ENCODE assay signal across 9 cellular contexts in genomic region chr14:65949711-65950516, GRCh38.
DNase-seq lines count a peak whose midpoint lies in the region; ATAC-seq and TF ChIP-seq lines count a peak whose summit lies in the region.
"Had no signal": no experiment of that assay in that cellular context is flagged by ENCODE, and none has a peak within 500 bp of the region (broad histone marks: within the 10 kb centered on the region; RNA-seq: fewer than 3 reads in every experiment).

No MANE protein-coding gene starts in this region.

- ATAC-seq in DND-41 (ENCODE audit: insufficient read depth, low read depth) (peak; percentile 73), GM21529 (IDR thresholded peaks at IDR 0.05; ENCODE audit: unreplicated experiment) (peak; percentile 60)
- peak; percentile 70 for ATAC-seq in activated naive CD8-positive, alpha-beta T cell treated with anti-CD3 and anti-CD28 coated beads, Interleukin-2, amount 10 ng/mL, durations not matched to agents 7 days and 5 days (ENCODE audit: low read depth)

- no peaks in the 10 kb centered on the region for H3K9me3 ChIP-seq in DND-41 (ENCODE audit: insufficient read depth, low read length, severe bottlenecking)
- H3K9me3 ChIP-seq in effector memory CD4-positive, alpha-beta T cell (ENCODE audit: control insufficient read depth, low read length), result no peaks in the 10 kb centered on the region

- peak overlapping the region; percentile 94 for H3K27ac Mint-ChIP-seq in activated naive CD8-positive, alpha-beta T cell treated with anti-CD3 and anti-CD28 coated beads, Interleukin-2, amount 10 ng/mL, durations not matched to agents 7 days and 5 days

- peak; percentile 44 for DNase-seq in DND-41
- peak; percentile 34 for DNase-seq in NCI-H2196 treated with DMSO at 0.1 percent for 48 hours (lab: John Stamatoyannopoulos, UW; ENCODE audit: unreplicated experiment)
- no peak for DNase-seq in activated naive CD8-positive, alpha-beta T cell treated with anti-CD3 and anti-CD28 coated beads, Interleukin-2, amount 10 ng/mL, durations not matched to agents 7 days and 5 days
- peak; percentile 20 for DNase-seq in mesendoderm
- no peak for DNase-seq in effector memory CD4-positive, alpha-beta T cell
- no peak for DNase-seq in posterior cingulate gyrus
- DNase-seq in coronary artery (ENCODE audit: low spot score), result no peak
- DNase-seq: naive B cell had no signal

- H3K4me3 Mint-ChIP-seq in activated naive CD8-positive, alpha-beta T cell treated with anti-CD3 and anti-CD28 coated beads, Interleukin-2, amount 10 ng/mL, durations not matched to agents 7 days and 5 days, result peak overlapping the region; percentile 37
- H3K4me3 Mint-ChIP-seq: naive B cell had no signal

- H3K27ac ChIP-seq in DND-41 (ENCODE audit: low read length), result peak overlapping the region; percentile 40; the same call in 1 of the 2 replicates
- H3K27ac ChIP-seq in mesendoderm (ENCODE audit: low read depth, low read length), result no peak overlapping the region
- H3K27ac ChIP-seq in effector memory CD4-positive, alpha-beta T cell (ENCODE audit: insufficient read depth, low read length, poor library complexity, severe bottlenecking), result no peak overlapping the region
- no peak overlapping the region for H3K27ac ChIP-seq in coronary artery

- H4K5ac ChIP-seq in mesendoderm (ENCODE audit: low read length), result no peak overlapping the region

- peaks cover 39% of the 10 kb centered on the region for H3K4me1 Mint-ChIP-seq in activated naive CD8-positive, alpha-beta T cell treated with anti-CD3 and anti-CD28 coated beads, Interleukin-2, amount 10 ng/mL, durations not matched to agents 7 days and 5 days
- H3K4me1 Mint-ChIP-seq: naive B cell had no signal

- H3K4me2 ChIP-seq in DND-41 (ENCODE audit: insufficient read depth, low read length) (no peak overlapping the region), mesendoderm (ENCODE audit: low read length) (no peak overlapping the region)

- H2BK15ac ChIP-seq in mesendoderm (replicated peaks; ENCODE audit: low read depth), result no peak overlapping the region

- H2AK5ac ChIP-seq in mesendoderm (ENCODE audit: low read length), result no peak overlapping the region

- TF ChIP-seq CTCF in DND-41 (IDR thresholded peaks at IDR 0.05; ENCODE audit: borderline replicate concordance, extremely low read depth, low read length, poor library complexity, severe bottlenecking) (no peak), coronary artery (IDR thresholded peaks at IDR 0.05) (no peak)

- H3K56ac ChIP-seq in mesendoderm (ENCODE audit: low read length), result no peak overlapping the region

- H3K36me3 Mint-ChIP-seq in activated naive CD8-positive, alpha-beta T cell treated with anti-CD3 and anti-CD28 coated beads, Interleukin-2, amount 10 ng/mL, durations not matched to agents 7 days and 5 days, result peaks cover 12% of the 10 kb centered on the region
- H3K36me3 Mint-ChIP-seq: naive B cell had no signal

- no peaks in the 10 kb centered on the region for H3K36me3 ChIP-seq in DND-41 (ENCODE audit: insufficient read depth, low read length)
- no peaks in the 10 kb centered on the region for H3K36me3 ChIP-seq in mesendoderm (ENCODE audit: control insufficient read depth, insufficient read depth, low read length)
- no peaks in the 10 kb centered on the region for H3K36me3 ChIP-seq in effector memory CD4-positive, alpha-beta T cell (ENCODE audit: control insufficient read depth, insufficient read depth, low read length)

- peaks cover 1% of the 10 kb centered on the region for H3K9me3 Mint-ChIP-seq in activated naive CD8-positive, alpha-beta T cell treated with anti-CD3 and anti-CD28 coated beads, Interleukin-2, amount 10 ng/mL, durations not matched to agents 7 days and 5 days
- H3K9me3 Mint-ChIP-seq: naive B cell had no signal

- no CpG with 5 or more reads among the region's 4 CpGs for WGBS in mesendoderm (ENCODE audit: extremely low coverage, insufficient coverage, low lambda C conversion rate)

- no peak overlapping the region for H4K8ac ChIP-seq in mesendoderm (ENCODE audit: low read depth, low read length)

- H3K27me3 ChIP-seq in DND-41 (ENCODE audit: insufficient read depth, low read length, poor library complexity), result no peaks in the 10 kb centered on the region
- H3K27me3 ChIP-seq in mesendoderm (ENCODE audit: insufficient read depth, low read length, poor library complexity), result no peaks in the 10 kb centered on the region
- H3K27me3 ChIP-seq in effector memory CD4-positive, alpha-beta T cell (replicated peaks; ENCODE audit: control insufficient read depth, insufficient read depth, low read length, poor library complexity, severe bottlenecking), result no peaks in the 10 kb centered on the region

- H2BK120ac ChIP-seq in mesendoderm (ENCODE audit: low read depth, low read length), result no peak overlapping the region

- no peak overlapping the region for H3K23ac ChIP-seq in mesendoderm (ENCODE audit: low read length)

- intact Hi-C loops in posterior cingulate gyrus (cut with DNase I), result no loop called here

- peak overlapping the region; percentile 12; the same call in 1 of the 2 replicates for H2AFZ ChIP-seq in DND-41 (ENCODE audit: low read depth, low read length)

- H3K4me3 ChIP-seq in DND-41 (ENCODE audit: low read depth in 1 of 2, low read length in 2 of 2), result no peak overlapping the region
- no peak overlapping the region for H3K4me3 ChIP-seq in mesendoderm (ENCODE audit: low read length)
- no peak overlapping the region for H3K4me3 ChIP-seq in effector memory CD4-positive, alpha-beta T cell (ENCODE audit: insufficient read depth, low read depth, low read length, poor library complexity, severe bottlenecking)
- no peak overlapping the region for H3K4me3 ChIP-seq in coronary artery

- no peak overlapping the region for H3K18ac ChIP-seq in mesendoderm (ENCODE audit: low read length)

- H2BK5ac ChIP-seq in mesendoderm (ENCODE audit: low read length), result no peak overlapping the region

- H3K27me3 Mint-ChIP-seq in activated naive CD8-positive, alpha-beta T cell treated with anti-CD3 and anti-CD28 coated beads, Interleukin-2, amount 10 ng/mL, durations not matched to agents 7 days and 5 days, result no peaks in the 10 kb centered on the region

- POLR2A ChIA-PET in activated naive CD8-positive, alpha-beta T cell treated with anti-CD3 and anti-CD28 coated beads, Interleukin-2, amount 10 ng/mL, durations not matched to agents 7 days and 5 days (lab: Charles Lee), result interaction anchor here (1.0 to 1.8 kb wide), 5 partner anchors 20 to 110 kb away, joined by 3 to 16 read pairs (median 4); no protein-coding TSS in a partner anchor

- H3K4me1 ChIP-seq in DND-41 (ENCODE audit: insufficient read depth, low read length), result peaks cover 19% of the 10 kb centered on the region
- peaks cover 5% of the 10 kb centered on the region for H3K4me1 ChIP-seq in mesendoderm (ENCODE audit: control insufficient read depth, low read depth, low read length)
- H3K4me1 ChIP-seq in effector memory CD4-positive, alpha-beta T cell (ENCODE audit: control insufficient read depth, insufficient read depth, low read length, poor library complexity, severe bottlenecking), result peaks cover 17% of the 10 kb centered on the region

- no peaks in the 10 kb centered on the region for H3K79me1 ChIP-seq in mesendoderm (ENCODE audit: low read length)

- H4K20me1 ChIP-seq in DND-41 (ENCODE audit: insufficient read depth, low read length), result no peaks in the 10 kb centered on the region

- H3K79me2 ChIP-seq in DND-41 (ENCODE audit: insufficient read depth, low read length), result no peaks in the 10 kb centered on the region
- no peaks in the 10 kb centered on the region for H3K79me2 ChIP-seq in mesendoderm (ENCODE audit: control insufficient read depth, insufficient read depth, low read length)

- H3K4ac ChIP-seq in mesendoderm (ENCODE audit: low read depth, low read length), result no peak overlapping the region

- H3K9ac ChIP-seq in DND-41 (ENCODE audit: low read depth, low read length) (no peak overlapping the region), mesendoderm (ENCODE audit: low read length) (no peak overlapping the region)

Comparison
In these comparisons a context has a peak if more than half of its experiments do, and no peak if none do; other contexts are left out.
1. DNase-seq: peak in DND-41 (single experiment), NCI-H2196 treated with DMSO at 0.1 percent for 48 hours (single experiment) and mesendoderm (single experiment); none in activated naive CD8-positive, alpha-beta T cell treated with anti-CD3 and anti-CD28 coated beads, Interleukin-2, amount 10 ng/mL, durations not matched to agents 7 days and 5 days (single experiment), effector memory CD4-positive, alpha-beta T cell (0 of 3), posterior cingulate gyrus (0 of 10) and coronary artery (single experiment).
2. Peak in every context shown above with its lines, with median percentiles within 50 percentile points of each other: ATAC-seq.